In the genomic region with DNA sequence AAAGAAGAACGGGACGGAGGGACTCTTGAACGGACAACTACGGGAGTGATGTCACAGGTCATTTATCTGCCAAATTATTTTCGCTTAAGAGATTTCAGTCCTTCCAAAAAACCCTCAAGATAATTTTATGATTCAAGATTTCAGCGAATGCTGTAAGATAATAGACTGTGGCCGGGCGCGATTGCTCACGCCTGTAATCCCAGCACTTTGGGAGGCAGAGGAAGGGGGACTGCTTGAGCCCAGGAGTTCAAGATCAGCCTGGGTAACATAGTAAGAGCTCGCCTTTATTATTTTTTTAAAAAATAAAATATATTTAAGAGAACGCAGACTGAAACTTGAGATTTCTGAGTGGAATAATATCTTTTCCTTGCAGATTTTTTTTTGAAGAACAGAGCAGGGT, we compare ENCODE assay signal across 8 cellular contexts. TPM values are rescaled to one million over a fixed set of nuclear protein-coding genes. Genes with fewer than 3 reads are reported as not detected.
DNase-seq lines count a peak whose midpoint lies in the region; ATAC-seq and TF ChIP-seq lines count a peak whose summit lies in the region.

No MANE protein-coding gene starts in this region.

- no peaks in the 10 kb centered on the region for H3K36me3 ChIP-seq in iPS DF 6.9 (ENCODE audit: control insufficient read depth, insufficient read depth, low read length)

- 100% methylated on average over 2 of the region's 12 CpGs for WGBS in iPS DF 6.9 (ENCODE audit: insufficient coverage, insufficient read length)

- peaks cover 6% of the 10 kb centered on the region for H3K36me3 Mint-ChIP-seq in activated CD8-positive, alpha-beta T cell treated with anti-CD3 and anti-CD28 coated beads, Interleukin-2, amount 10 ng/mL, durations not matched to agents 7 days and 5 days (ENCODE audit: low read depth)
- peaks cover 14% of the 10 kb centered on the region for H3K36me3 Mint-ChIP-seq in stimulated activated effector memory CD8-positive, alpha-beta T cell treated with anti-CD3 and anti-CD28 coated beads, Interleukin-12 subunit alpha, Interleukin-12 subunit beta, amount 100 ng/mL, for 72 hours

- H3K27ac ChIP-seq in iPS DF 6.9 (ENCODE audit: low read length) = no peak overlapping the region

- no peaks in the 10 kb centered on the region for H3K27me3 Mint-ChIP-seq in activated CD8-positive, alpha-beta T cell treated with anti-CD3 and anti-CD28 coated beads, Interleukin-2, amount 10 ng/mL, durations not matched to agents 7 days and 5 days (ENCODE audit: low read depth)

- POLR2A ChIA-PET in activated CD8-positive, alpha-beta T cell treated with anti-CD3 and anti-CD28 coated beads, Interleukin-2, amount 10 ng/mL, durations not matched to agents 7 days and 5 days (lab: Charles Lee) = interaction anchor here (0.6 to 3.0 kb wide), 8 partner anchors 11 to 216 kb away, joined by 3 to 52 read pairs (median 4); partner anchors contain the start of genes CCT8 and LTN1

- in situ Hi-C loops in GM13977 (cut with MboI; ENCODE audit: low pct_unique_long_range_greater_than_20kb, low sequenced_read_pairs, unreplicated experiment) = no loop called here

- CTCF ChIA-PET in activated CD8-positive, alpha-beta T cell treated with anti-CD3 and anti-CD28 coated beads, Interleukin-2, amount 10 ng/mL, durations not matched to agents 7 days and 5 days (lab: Charles Lee) = interaction anchor here (1.4 to 1.9 kb wide), 2 partner anchors 16 to 55 kb away, joined by 3 to 7 read pairs; partner anchors contain the start of gene CCT8

- H3K4me1 Mint-ChIP-seq in activated CD8-positive, alpha-beta T cell treated with anti-CD3 and anti-CD28 coated beads, Interleukin-2, amount 10 ng/mL, durations not matched to agents 7 days and 5 days (ENCODE audit: low read depth) = peaks cover 35% of the 10 kb centered on the region
- peaks cover 25% of the 10 kb centered on the region for H3K4me1 Mint-ChIP-seq in stimulated activated effector memory CD8-positive, alpha-beta T cell treated with anti-CD3 and anti-CD28 coated beads, Interleukin-12 subunit alpha, Interleukin-12 subunit beta, amount 100 ng/mL, for 72 hours

- no peak for DNase-seq in activated CD4-positive, CD25-positive, alpha-beta regulatory T cell (lab: John Stamatoyannopoulos, UW)
- no peak for DNase-seq in activated CD8-positive, alpha-beta T cell treated with anti-CD3 and anti-CD28 coated beads, Interleukin-2, amount 10 ng/mL, durations not matched to agents 7 days and 5 days
- DNase-seq in iPS DF 6.9 (ENCODE audit: low read depth, low spot score) = no peak
- no peak for DNase-seq in stimulated activated effector memory CD8-positive, alpha-beta T cell treated with anti-CD3 and anti-CD28 coated beads, Interleukin-12 subunit alpha, Interleukin-12 subunit beta, amount 100 ng/mL, for 72 hours (ENCODE audit: low spot score in 2 of 2)
- DNase-seq in SIG-M5 (lab: John Stamatoyannopoulos, UW) = no peak
- DNase-seq in GM13977 (ENCODE audit: low spot score) = no peak

- no peak for TF ChIP-seq CTCF in GM13977 (IDR thresholded peaks at IDR 0.05; ENCODE audit: extremely low read depth, insufficient read depth, missing control alignments)

- H3K4me1 ChIP-seq in iPS DF 6.9 (ENCODE audit: control insufficient read depth, insufficient read depth, low read length) = peaks cover 2% of the 10 kb centered on the region; the same call in 1 of the 2 replicates

- ATAC-seq in activated CD4-positive, CD25-positive, alpha-beta regulatory T cell treated with anti-CD3 and anti-CD28 coated beads, Interleukin-2, amount 50 U/mL, for 24 hours = peak; percentile 17 to 19
- peak; percentile 7 for ATAC-seq in HG03135 (IDR thresholded peaks at IDR 0.05; ENCODE audit: unreplicated experiment)
- no peak for ATAC-seq in activated CD8-positive, alpha-beta T cell treated with anti-CD3 and anti-CD28 coated beads, Interleukin-2, amount 10 ng/mL, durations not matched to agents 7 days and 5 days
- no peak for ATAC-seq in stimulated activated effector memory CD8-positive, alpha-beta T cell treated with anti-CD3 and anti-CD28 coated beads, Interleukin-12 subunit alpha, Interleukin-12 subunit beta, amount 100 ng/mL, for 72 hours

- H3K9me3 ChIP-seq in iPS DF 6.9 (ENCODE audit: control insufficient read depth, insufficient read depth, low read length) = no peaks in the 10 kb centered on the region

- peak overlapping the region; percentile 79 for H3K4me3 Mint-ChIP-seq in activated CD8-positive, alpha-beta T cell treated with anti-CD3 and anti-CD28 coated beads, Interleukin-2, amount 10 ng/mL, durations not matched to agents 7 days and 5 days
- peak overlapping the region; percentile 71 for H3K4me3 Mint-ChIP-seq in stimulated activated effector memory CD8-positive, alpha-beta T cell treated with anti-CD3 and anti-CD28 coated beads, Interleukin-12 subunit alpha, Interleukin-12 subunit beta, amount 100 ng/mL, for 72 hours

- peak overlapping the region; percentile 67 for H3K4me3 ChIP-seq in iPS DF 6.9 (ENCODE audit: low read length)

- no peaks in the 10 kb centered on the region for H3K9me3 Mint-ChIP-seq in activated CD8-positive, alpha-beta T cell treated with anti-CD3 and anti-CD28 coated beads, Interleukin-2, amount 10 ng/mL, durations not matched to agents 7 days and 5 days (ENCODE audit: insufficient read depth)
- no peaks in the 10 kb centered on the region for H3K9me3 Mint-ChIP-seq in stimulated activated effector memory CD8-positive, alpha-beta T cell treated with anti-CD3 and anti-CD28 coated beads, Interleukin-12 subunit alpha, Interleukin-12 subunit beta, amount 100 ng/mL, for 72 hours

- H3K27me3 ChIP-seq in iPS DF 6.9 (ENCODE audit: control insufficient read depth, insufficient read depth, low read length) = no peaks in the 10 kb centered on the region

- peak overlapping the region; percentile 92 for H3K27ac Mint-ChIP-seq in activated CD8-positive, alpha-beta T cell treated with anti-CD3 and anti-CD28 coated beads, Interleukin-2, amount 10 ng/mL, durations not matched to agents 7 days and 5 days
- H3K27ac Mint-ChIP-seq in stimulated activated effector memory CD8-positive, alpha-beta T cell treated with anti-CD3 and anti-CD28 coated beads, Interleukin-12 subunit alpha, Interleukin-12 subunit beta, amount 100 ng/mL, for 72 hours = peak overlapping the region; percentile 80

RNA-seq across cellular contexts. Expression of gene RWDD2B, which starts 0.6 kb away (rescaled TPM):
- total RNA-seq in activated CD8-positive, alpha-beta T cell treated with anti-CD3 and anti-CD28 coated beads, Interleukin-2, amount 10 ng/mL, durations not matched to agents 7 days and 5 days = 1 to 10 TPM; 8.3 to 8.7 TPM

RNA-seq across cellular contexts. Expression of gene USP16, which starts 5.9 kb away (rescaled TPM):
- 10 to 100 TPM; 31.8 to 33.7 TPM for total RNA-seq in activated CD8-positive, alpha-beta T cell treated with anti-CD3 and anti-CD28 coated beads, Interleukin-2, amount 10 ng/mL, durations not matched to agents 7 days and 5 days

RNA-seq across cellular contexts. Expression of gene LTN1, which starts 25.9 kb away (rescaled TPM):
- 10 to 100 TPM; 23.5 to 25.9 TPM for total RNA-seq in activated CD8-positive, alpha-beta T cell treated with anti-CD3 and anti-CD28 coated beads, Interleukin-2, amount 10 ng/mL, durations not matched to agents 7 days and 5 days

RNA-seq across cellular contexts. Expression of gene CCT8, which starts 54.9 kb away (rescaled TPM):
- 100 to 1,000 TPM; 243 to 246 TPM for total RNA-seq in activated CD8-positive, alpha-beta T cell treated with anti-CD3 and anti-CD28 coated beads, Interleukin-2, amount 10 ng/mL, durations not matched to agents 7 days and 5 days

Comparison
In these comparisons a context has a peak if more than half of its experiments do, and no peak if none do; other contexts are left out.
1. ATAC-seq: peak in activated CD4-positive, CD25-positive, alpha-beta regulatory T cell treated with anti-CD3 and anti-CD28 coated beads, Interleukin-2, amount 50 U/mL, for 24 hours (2 of 2) and HG03135 (single experiment); none in activated CD8-positive, alpha-beta T cell treated with anti-CD3 and anti-CD28 coated beads, Interleukin-2, amount 10 ng/mL, durations not matched to agents 7 days and 5 days (single experiment) and stimulated activated effector memory CD8-positive, alpha-beta T cell treated with anti-CD3 and anti-CD28 coated beads, Interleukin-12 subunit alpha, Interleukin-12 subunit beta, amount 100 ng/mL, for 72 hours (single experiment).